ENCODE assay signal across 20 cellular contexts in the genomic region with DNA sequence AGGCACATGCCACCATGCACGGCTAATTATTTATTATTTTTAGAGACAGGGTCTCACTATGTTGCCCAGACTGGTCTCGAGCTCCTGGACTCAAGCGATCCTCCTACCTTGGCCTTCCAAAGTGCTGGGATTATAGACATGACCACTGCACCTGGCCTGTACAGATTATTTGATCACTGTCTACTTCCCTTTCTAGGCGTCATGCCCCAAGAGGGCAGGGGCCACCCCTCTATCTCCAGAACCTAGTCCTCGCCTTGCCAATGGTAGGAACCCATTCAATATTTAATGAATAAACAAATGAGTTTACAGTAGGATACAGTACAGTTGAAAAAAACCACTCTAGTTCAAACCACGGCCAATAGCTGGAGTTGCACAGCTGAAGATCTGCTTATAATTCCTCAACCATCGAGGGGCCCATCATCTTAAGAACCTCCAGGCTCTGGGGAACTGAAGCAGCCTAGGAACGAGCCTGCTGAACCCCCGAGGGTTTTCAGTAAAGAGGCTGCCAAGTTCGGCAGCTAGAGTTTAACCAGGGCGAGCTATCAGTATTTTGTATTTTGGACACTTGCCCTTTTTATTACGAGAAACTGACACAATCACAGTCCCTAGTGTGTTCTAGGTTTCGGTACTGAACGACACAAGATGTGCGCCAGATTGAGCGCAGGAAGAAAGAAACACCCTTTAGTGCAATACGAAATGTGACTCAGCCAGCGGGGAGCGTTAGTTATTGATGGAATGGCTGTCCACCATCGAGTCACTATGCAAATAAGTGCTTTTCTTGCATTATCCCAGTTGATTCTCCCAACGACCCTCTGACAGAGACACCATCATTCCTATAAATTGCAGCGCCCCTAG. TPM values are rescaled to one million over a fixed set of nuclear protein-coding genes. Genes with fewer than 3 reads are reported as not detected.
DNase-seq lines count a peak whose midpoint lies in the region; ATAC-seq lines count a peak whose summit lies in the region.
"Had no signal": no experiment of that assay in that cellular context is flagged by ENCODE, and none has a peak within 500 bp of the region (broad histone marks: within the 10 kb centered on the region; RNA-seq: fewer than 3 reads in every experiment).

No MANE protein-coding gene starts in this region.

- no peaks in the 10 kb centered on the region for H3K36me3 ChIP-seq in adipocyte (ENCODE audit: control insufficient read depth, insufficient read depth, low read length, severe bottlenecking)

- no peaks in the 10 kb centered on the region for H3K27me3 ChIP-seq in adipocyte (replicated peaks; ENCODE audit: control insufficient read depth, insufficient read depth, low read length)
- H3K27me3 ChIP-seq: dorsolateral prefrontal cortex had no signal

- ATAC-seq in GM21447 (IDR thresholded peaks at IDR 0.05; ENCODE audit: unreplicated experiment) (no peak), HG02588 (IDR thresholded peaks at IDR 0.05; ENCODE audit: unreplicated experiment) (no peak)
- ATAC-seq: activated CD8-positive, alpha-beta T cell treated with anti-CD3 and anti-CD28 coated beads, Interleukin-2, amount 10 ng/mL, durations not matched to agents 7 days and 5 days; HCT116 had no signal

- peak overlapping the region; percentile 7 for H3K9ac ChIP-seq in adipocyte (ENCODE audit: low read length)

- intact Hi-C loops in cardiac septum (cut with DNase I): no loop called here

- peaks cover 9% of the 10 kb centered on the region for H3K4me1 ChIP-seq in adipocyte (ENCODE audit: control insufficient read depth, insufficient read depth, low read length)

- no peak for DNase-seq in adipocyte (ENCODE audit: low read depth)
- DNase-seq in cardiac septum (ENCODE audit: low spot score): peak; percentile 54
- DNase-seq in mesenteric fat pad (ENCODE audit: low spot score): peak; percentile 67
- peak; percentile 49 for DNase-seq in stromal cell of bone marrow (ENCODE audit: low read depth)
- DNase-seq in hippocampal formation (lab: John Stamatoyannopoulos, UW): no peak
- DNase-seq in activated effector memory CD4-positive, alpha-beta T cell treated with anti-CD3 and anti-CD28 coated beads, Interleukin-2, amount 50 U/mL, for 16 hours: no peak
- DNase-seq: activated CD8-positive, alpha-beta T cell treated with anti-CD3 and anti-CD28 coated beads, Interleukin-2, amount 10 ng/mL, durations not matched to agents 7 days and 5 days; activated naive CD4-positive, alpha-beta T cell; activated T-cell treated with anti-CD3 and anti-CD28 coated beads, Interleukin-2, amount 50 U/mL, for 1 hour; amygdala; central memory CD4-positive, alpha-beta T cell; dorsolateral prefrontal cortex; foreskin fibroblast; islet precursor cell; NCI-H187; NCI-H69; nucleus accumbens had no signal

- H3K9me3 ChIP-seq in adipocyte (ENCODE audit: control insufficient read depth, low read length): no peaks in the 10 kb centered on the region

- H3K4me3 ChIP-seq in adipocyte (ENCODE audit: low read length): peak overlapping the region; percentile 64
- H3K4me3 ChIP-seq: dorsolateral prefrontal cortex had no signal

RNA-seq across cellular contexts. Expression of a gene that starts 14.6 kb away (rescaled TPM):
- total RNA-seq in cardiac septum: 44.0 TPM
- 11.7 TPM for total RNA-seq in mesenteric fat pad

Comparison
In these comparisons a context has a peak if more than half of its experiments do, and no peak if none do; other contexts are left out.
1. DNase-seq: peak in cardiac septum (single experiment), mesenteric fat pad (single experiment) and stromal cell of bone marrow (single experiment); none in adipocyte (single experiment), hippocampal formation (0 of 2) and activated effector memory CD4-positive, alpha-beta T cell treated with anti-CD3 and anti-CD28 coated beads, Interleukin-2, amount 50 U/mL, for 16 hours (single experiment).